In the genomic region with DNA sequence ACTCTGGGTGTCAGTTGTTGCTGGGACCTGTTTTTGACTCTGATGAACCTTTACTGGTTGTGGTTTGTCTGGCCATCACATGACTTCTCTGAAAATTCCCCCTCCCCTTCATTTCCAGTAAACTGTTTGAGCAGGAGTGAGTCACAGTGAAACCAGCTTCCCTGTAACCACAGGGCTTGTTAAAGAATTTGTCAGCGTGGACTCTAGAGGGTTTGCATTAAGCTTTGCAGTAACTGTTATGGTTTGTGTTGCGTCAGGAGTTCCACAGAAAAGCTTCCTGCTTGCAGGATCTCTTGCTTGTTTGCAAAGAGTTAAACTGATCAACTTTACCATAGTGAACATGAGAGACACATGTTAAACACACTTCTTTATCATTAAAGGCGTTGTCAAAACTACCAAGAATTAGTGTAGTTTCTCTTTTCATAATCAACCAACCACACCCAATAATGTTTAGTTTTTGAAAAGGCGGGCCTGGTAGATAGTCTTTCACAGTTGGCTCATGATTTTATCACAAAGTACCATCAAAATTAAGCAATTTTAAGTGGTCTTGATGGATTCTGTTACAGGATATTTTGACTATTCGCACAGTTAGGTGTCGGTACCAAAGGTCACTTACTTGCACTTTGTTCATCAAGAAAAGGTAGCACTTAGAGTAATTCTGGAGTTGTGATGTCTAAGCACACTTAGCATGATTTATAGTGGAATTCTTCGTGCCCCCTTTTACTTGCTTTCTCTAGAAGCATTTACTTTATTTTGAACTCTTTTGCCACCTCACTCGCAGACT, we compare ENCODE assay signal across 1 cellular context.
TF ChIP-seq lines count a peak whose summit lies in the region.

No MANE protein-coding gene starts in this region.

TF ChIP-seq in K562, 482 proteins besides CTCF, POLR2A, EP300 and RAD21 (continued from another document and continues in another):
- no peak for TF ChIP-seq ZNF695 (CRISPR knock-in tag; IDR thresholded peaks at IDR 0.05)
- no peak for TF ChIP-seq NFATC3 (IDR thresholded peaks at IDR 0.05)
- TF ChIP-seq ZBTB8A (IDR thresholded peaks at IDR 0.05; ENCODE audit: partially characterized antibody) = no peak
- no peak for TF ChIP-seq PTRF (tag; IDR thresholded peaks at IDR 0.05)
- TF ChIP-seq, protein P1, sequence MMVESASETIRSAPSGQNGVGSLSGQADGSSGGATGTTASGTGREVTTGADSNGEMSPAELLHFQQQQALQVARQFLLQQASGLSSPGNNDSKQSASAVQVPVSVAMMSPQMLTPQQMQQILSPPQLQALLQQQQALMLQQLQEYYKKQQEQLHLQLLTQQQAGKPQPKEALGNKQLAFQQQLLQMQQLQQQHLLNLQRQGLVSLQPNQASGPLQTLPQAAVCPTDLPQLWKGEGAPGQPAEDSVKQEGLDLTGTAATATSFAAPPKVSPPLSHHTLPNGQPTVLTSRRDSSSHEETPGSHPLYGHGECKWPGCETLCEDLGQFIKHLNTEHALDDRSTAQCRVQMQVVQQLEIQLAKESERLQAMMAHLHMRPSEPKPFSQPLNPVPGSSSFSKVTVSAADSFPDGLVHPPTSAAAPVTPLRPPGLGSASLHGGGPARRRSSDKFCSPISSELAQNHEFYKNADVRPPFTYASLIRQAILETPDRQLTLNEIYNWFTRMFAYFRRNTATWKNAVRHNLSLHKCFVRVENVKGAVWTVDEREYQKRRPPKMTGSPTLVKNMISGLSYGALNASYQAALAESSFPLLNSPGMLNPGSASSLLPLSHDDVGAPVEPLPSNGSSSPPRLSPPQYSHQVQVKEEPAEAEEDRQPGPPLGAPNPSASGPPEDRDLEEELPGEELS (CRISPR knock-in tag; IDR thresholded peaks at IDR 0.05; ENCODE audit: borderline replicate concordance) = no peak
- TF ChIP-seq NFIX (CRISPR knock-in tag; IDR thresholded peaks at IDR 0.05; ENCODE audit: low read depth) = no peak
- no peak for TF ChIP-seq ETV6 (IDR thresholded peaks at IDR 0.05; ENCODE audit: borderline replicate concordance in 1 of 2, low read depth in 2 of 2, low read length in 1 of 2)
- no peak for TF ChIP-seq ETV6 (CRISPR knock-in tag; IDR thresholded peaks at IDR 0.05; ENCODE audit: borderline replicate concordance)
- TF ChIP-seq, protein P2, sequence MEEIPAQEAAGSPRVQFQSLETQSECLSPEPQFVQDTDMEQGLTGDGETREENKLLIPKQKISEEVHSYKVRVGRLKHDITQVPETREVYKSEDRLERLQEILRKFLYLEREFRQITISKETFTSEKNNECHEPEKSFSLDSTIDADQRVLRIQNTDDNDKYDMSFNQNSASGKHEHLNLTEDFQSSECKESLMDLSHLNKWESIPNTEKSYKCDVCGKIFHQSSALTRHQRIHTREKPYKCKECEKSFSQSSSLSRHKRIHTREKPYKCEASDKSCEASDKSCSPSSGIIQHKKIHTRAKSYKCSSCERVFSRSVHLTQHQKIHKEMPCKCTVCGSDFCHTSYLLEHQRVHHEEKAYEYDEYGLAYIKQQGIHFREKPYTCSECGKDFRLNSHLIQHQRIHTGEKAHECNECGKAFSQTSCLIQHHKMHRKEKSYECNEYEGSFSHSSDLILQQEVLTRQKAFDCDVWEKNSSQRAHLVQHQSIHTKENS (CRISPR knock-in tag; IDR thresholded peaks at IDR 0.05) = no peak
- TF ChIP-seq, protein P3, sequence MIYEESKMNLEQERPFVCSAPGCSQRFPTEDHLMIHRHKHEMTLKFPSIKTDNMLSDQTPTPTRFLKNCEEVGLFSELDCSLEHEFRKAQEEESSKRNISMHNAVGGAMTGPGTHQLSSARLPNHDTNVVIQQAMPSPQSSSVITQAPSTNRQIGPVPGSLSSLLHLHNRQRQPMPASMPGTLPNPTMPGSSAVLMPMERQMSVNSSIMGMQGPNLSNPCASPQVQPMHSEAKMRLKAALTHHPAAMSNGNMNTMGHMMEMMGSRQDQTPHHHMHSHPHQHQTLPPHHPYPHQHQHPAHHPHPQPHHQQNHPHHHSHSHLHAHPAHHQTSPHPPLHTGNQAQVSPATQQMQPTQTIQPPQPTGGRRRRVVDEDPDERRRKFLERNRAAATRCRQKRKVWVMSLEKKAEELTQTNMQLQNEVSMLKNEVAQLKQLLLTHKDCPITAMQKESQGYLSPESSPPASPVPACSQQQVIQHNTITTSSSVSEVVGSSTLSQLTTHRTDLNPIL (CRISPR knock-in tag; IDR thresholded peaks at IDR 0.05) = no peak; the same call in 1 of the 2 replicates
- no peak for TF ChIP-seq FOXJ2 (tag; IDR thresholded peaks at IDR 0.05)
- no peak for TF ChIP-seq MCM3 (IDR thresholded peaks at IDR 0.05)
- TF ChIP-seq, protein P4, sequence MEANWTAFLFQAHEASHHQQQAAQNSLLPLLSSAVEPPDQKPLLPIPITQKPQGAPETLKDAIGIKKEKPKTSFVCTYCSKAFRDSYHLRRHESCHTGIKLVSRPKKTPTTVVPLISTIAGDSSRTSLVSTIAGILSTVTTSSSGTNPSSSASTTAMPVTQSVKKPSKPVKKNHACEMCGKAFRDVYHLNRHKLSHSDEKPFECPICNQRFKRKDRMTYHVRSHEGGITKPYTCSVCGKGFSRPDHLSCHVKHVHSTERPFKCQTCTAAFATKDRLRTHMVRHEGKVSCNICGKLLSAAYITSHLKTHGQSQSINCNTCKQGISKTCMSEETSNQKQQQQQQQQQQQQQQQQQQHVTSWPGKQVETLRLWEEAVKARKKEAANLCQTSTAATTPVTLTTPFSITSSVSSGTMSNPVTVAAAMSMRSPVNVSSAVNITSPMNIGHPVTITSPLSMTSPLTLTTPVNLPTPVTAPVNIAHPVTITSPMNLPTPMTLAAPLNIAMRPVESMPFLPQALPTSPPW (CRISPR knock-in tag; IDR thresholded peaks at IDR 0.05) = peak; percentile 90
- TF ChIP-seq NELFE (IDR thresholded peaks at IDR 0.05; ENCODE audit: insufficient read depth, insufficient read length) = no peak
- TF ChIP-seq TBP (optimal IDR thresholded peaks at IDR 0.05; ENCODE audit: low read depth, low read length) = peak; percentile 82
- TF ChIP-seq, protein P5, sequence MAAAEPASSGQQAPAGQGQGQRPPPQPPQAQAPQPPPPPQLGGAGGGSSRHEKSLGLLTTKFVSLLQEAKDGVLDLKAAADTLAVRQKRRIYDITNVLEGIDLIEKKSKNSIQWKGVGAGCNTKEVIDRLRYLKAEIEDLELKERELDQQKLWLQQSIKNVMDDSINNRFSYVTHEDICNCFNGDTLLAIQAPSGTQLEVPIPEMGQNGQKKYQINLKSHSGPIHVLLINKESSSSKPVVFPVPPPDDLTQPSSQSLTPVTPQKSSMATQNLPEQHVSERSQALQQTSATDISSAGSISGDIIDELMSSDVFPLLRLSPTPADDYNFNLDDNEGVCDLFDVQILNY (CRISPR knock-in tag; IDR thresholded peaks at IDR 0.05) = 0 out of 2 replicates have a peak, but pooled peaks have one; percentile 67
- TF ChIP-seq, protein P6, sequence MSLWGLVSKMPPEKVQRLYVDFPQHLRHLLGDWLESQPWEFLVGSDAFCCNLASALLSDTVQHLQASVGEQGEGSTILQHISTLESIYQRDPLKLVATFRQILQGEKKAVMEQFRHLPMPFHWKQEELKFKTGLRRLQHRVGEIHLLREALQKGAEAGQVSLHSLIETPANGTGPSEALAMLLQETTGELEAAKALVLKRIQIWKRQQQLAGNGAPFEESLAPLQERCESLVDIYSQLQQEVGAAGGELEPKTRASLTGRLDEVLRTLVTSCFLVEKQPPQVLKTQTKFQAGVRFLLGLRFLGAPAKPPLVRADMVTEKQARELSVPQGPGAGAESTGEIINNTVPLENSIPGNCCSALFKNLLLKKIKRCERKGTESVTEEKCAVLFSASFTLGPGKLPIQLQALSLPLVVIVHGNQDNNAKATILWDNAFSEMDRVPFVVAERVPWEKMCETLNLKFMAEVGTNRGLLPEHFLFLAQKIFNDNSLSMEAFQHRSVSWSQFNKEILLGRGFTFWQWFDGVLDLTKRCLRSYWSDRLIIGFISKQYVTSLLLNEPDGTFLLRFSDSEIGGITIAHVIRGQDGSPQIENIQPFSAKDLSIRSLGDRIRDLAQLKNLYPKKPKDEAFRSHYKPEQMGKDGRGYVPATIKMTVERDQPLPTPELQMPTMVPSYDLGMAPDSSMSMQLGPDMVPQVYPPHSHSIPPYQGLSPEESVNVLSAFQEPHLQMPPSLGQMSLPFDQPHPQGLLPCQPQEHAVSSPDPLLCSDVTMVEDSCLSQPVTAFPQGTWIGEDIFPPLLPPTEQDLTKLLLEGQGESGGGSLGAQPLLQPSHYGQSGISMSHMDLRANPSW (CRISPR knock-in tag; IDR thresholded peaks at IDR 0.05) = no peak
- TF ChIP-seq CREB1 (IDR thresholded peaks at IDR 0.05) = 0 out of 2 replicates have a peak, but pooled peaks have one; percentile 33
- no peak for TF ChIP-seq CREB1 (CRISPR knock-in tag; IDR thresholded peaks at IDR 0.05)
- TF ChIP-seq SMAD4 (CRISPR knock-in tag; conservative IDR thresholded peaks at IDR 0.05) = peak; percentile 97
- no peak for TF ChIP-seq SLC30A9 (CRISPR knock-in tag; IDR thresholded peaks at IDR 0.05)
- no peak for TF ChIP-seq HNRNPLL (IDR thresholded peaks at IDR 0.05; ENCODE audit: low read depth, low read length, poor library complexity, severe bottlenecking)
- TF ChIP-seq TSHZ1 (CRISPR knock-in tag; IDR thresholded peaks at IDR 0.05) = no peak
- TF ChIP-seq POLR2B (IDR thresholded peaks at IDR 0.05; ENCODE audit: low read depth, partially characterized antibody) = peak; percentile 64
- peak; percentile 32; the same call in 1 of the 2 replicates for TF ChIP-seq CXXC5 (CRISPR knock-in tag; IDR thresholded peaks at IDR 0.05)
- TF ChIP-seq, protein P7, sequence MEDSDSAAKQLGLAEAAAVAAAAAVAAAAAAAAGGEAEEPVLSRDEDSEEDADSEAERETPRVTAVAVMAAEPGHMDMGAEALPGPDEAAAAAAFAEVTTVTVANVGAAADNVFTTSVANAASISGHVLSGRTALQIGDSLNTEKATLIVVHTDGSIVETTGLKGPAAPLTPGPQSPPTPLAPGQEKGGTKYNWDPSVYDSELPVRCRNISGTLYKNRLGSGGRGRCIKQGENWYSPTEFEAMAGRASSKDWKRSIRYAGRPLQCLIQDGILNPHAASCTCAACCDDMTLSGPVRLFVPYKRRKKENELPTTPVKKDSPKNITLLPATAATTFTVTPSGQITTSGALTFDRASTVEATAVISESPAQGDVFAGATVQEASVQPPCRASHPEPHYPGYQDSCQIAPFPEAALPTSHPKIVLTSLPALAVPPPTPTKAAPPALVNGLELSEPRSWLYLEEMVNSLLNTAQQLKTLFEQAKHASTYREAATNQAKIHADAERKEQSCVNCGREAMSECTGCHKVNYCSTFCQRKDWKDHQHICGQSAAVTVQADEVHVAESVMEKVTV (CRISPR knock-in tag; IDR thresholded peaks at IDR 0.05) = no peak
- TF ChIP-seq ZSCAN29 (IDR thresholded peaks at IDR 0.05) = peak; percentile 80; the same call in 1 of the 2 replicates
- TF ChIP-seq XRCC5 (IDR thresholded peaks at IDR 0.05; ENCODE audit: low read depth, low read length) = no peak
- no peak for TF ChIP-seq ZBTB9 (CRISPR knock-in tag; IDR thresholded peaks at IDR 0.05)
- no peak for TF ChIP-seq ZNF431 (CRISPR knock-in tag; IDR thresholded peaks at IDR 0.05)
- no peak for TF ChIP-seq ZC3H4 (CRISPR knock-in tag; IDR thresholded peaks at IDR 0.05; ENCODE audit: borderline replicate concordance)
- peak; percentile 62 for TF ChIP-seq TAF1 (IDR thresholded peaks at IDR 0.05; ENCODE audit: control insufficient read depth, extremely low read depth, insufficient read depth, low read length, severe bottlenecking)
- TF ChIP-seq HEY1 (CRISPR knock-in tag; IDR thresholded peaks at IDR 0.05; ENCODE audit: borderline replicate concordance) = no peak
- TF ChIP-seq ETV1 (tag; conservative IDR thresholded peaks at IDR 0.05; ENCODE audit: low read depth) = no peak; the same call in 1 of the 2 replicates
- no peak for TF ChIP-seq KDM2B (CRISPR knock-in tag; IDR thresholded peaks at IDR 0.05)
- peak; percentile 89 for TF ChIP-seq USF2 (CRISPR knock-in tag; IDR thresholded peaks at IDR 0.05)
- TF ChIP-seq ILF3 (IDR thresholded peaks at IDR 0.05; ENCODE audit: borderline replicate concordance) = no peak
- peak; percentile 91 for TF ChIP-seq ARID1B (IDR thresholded peaks at IDR 0.05)
- TF ChIP-seq MBD2 (IDR thresholded peaks at IDR 0.05; ENCODE audit: borderline replicate concordance, low read depth) = peak; percentile 75
